ENCODE assay signal across 24 cellular contexts in the genomic region with DNA sequence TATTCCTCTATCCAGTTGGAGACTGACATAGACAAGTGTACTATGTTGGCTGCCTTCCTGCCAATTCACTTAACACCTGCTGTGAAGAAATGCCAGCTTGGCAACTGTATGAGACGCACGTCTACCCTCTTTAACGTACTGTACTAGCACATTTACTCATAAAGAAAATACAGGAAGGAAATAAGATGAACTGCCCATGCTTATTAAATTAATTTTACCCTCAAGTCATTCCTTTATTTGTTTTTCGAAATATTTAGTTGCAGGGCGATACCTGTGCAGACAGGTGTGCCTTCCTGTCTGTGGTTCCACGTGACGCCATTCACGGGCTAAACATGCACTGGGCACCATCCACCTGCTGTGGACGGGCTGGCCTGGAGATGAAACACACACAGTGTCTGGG. TPM values are rescaled to one million over a fixed set of nuclear protein-coding genes. Genes with fewer than 3 reads are reported as not detected.
DNase-seq lines count a peak whose midpoint lies in the region; ATAC-seq, FAIRE-seq and TF ChIP-seq lines count a peak whose summit lies in the region.
"Had no signal": no experiment of that assay in that cellular context is flagged by ENCODE, and none has a peak within 500 bp of the region (broad histone marks: within the 10 kb centered on the region; RNA-seq: fewer than 3 reads in every experiment).

No MANE protein-coding gene starts in this region.

- H3K4me1 Mint-ChIP-seq in endodermal cell (no peaks in the 10 kb centered on the region), T-helper 17 cell (no peaks in the 10 kb centered on the region)
- H3K4me1 Mint-ChIP-seq: activated naive CD4-positive, alpha-beta T cell treated with anti-CD3 and anti-CD28 coated beads, Interleukin-2, amount 50 U/mL, for 24 hours had no signal

- no peak overlapping the region for H3K4me3 Mint-ChIP-seq in endodermal cell
- H3K4me3 Mint-ChIP-seq in T-helper 17 cell, result no peak overlapping the region
- H3K4me3 Mint-ChIP-seq: activated naive CD4-positive, alpha-beta T cell treated with anti-CD3 and anti-CD28 coated beads, Interleukin-2, amount 50 U/mL, for 24 hours; activated T-cell treated with anti-CD3 and anti-CD28 coated beads, Interleukin-2, amount 50 U/mL, for 72 hours; nephron had no signal

- peaks cover 3% of the 10 kb centered on the region for H3K9me3 Mint-ChIP-seq in endodermal cell
- H3K9me3 Mint-ChIP-seq: activated naive CD4-positive, alpha-beta T cell treated with anti-CD3 and anti-CD28 coated beads, Interleukin-2, amount 50 U/mL, for 24 hours; activated T-cell treated with anti-CD3 and anti-CD28 coated beads, Interleukin-2, amount 50 U/mL, for 72 hours; nephron had no signal

- H3K27ac ChIP-seq in endodermal cell (ENCODE audit: low read depth, low read length), result no peak overlapping the region
- H3K27ac ChIP-seq: A549; ascending aorta; BLaER1 treated with 17β-estradiol and CSF1 and Interleukin-3, amounts not matched to agents 10 nM and 100 nM had no signal

- H3K27ac Mint-ChIP-seq in endodermal cell, result no peak overlapping the region
- H3K27ac Mint-ChIP-seq in T-helper 17 cell, result no peak overlapping the region
- H3K27ac Mint-ChIP-seq: activated naive CD4-positive, alpha-beta T cell treated with anti-CD3 and anti-CD28 coated beads, Interleukin-2, amount 50 U/mL, for 24 hours; activated T-cell treated with anti-CD3 and anti-CD28 coated beads, Interleukin-2, amount 50 U/mL, for 72 hours had no signal

- ATAC-seq in sciatic nerve (no peak), T-helper 17 cell (no peak)
- ATAC-seq: A549; activated T-cell treated with anti-CD3 and anti-CD28 coated beads, Interleukin-2, amount 50 U/mL, for 72 hours had no signal

- H3K4me1 ChIP-seq in endodermal cell (ENCODE audit: control insufficient read depth, insufficient read depth, low read length), result peaks cover 4% of the 10 kb centered on the region
- H3K4me1 ChIP-seq: A549, ascending aorta, HAP-1 had no signal

- 93 to 98% methylated on average over 6 to 9 of the region's 9 CpGs for WGBS in endodermal cell (ENCODE audit: insufficient coverage in 1 of 2, insufficient read length in 1 of 2), 2 experiments

- no peak for TF ChIP-seq POLR2A in H54 (IDR thresholded peaks at IDR 0.05; ENCODE audit: low read depth, low read length)

- peak; percentile 29 for DNase-seq in NCI-H2107 treated with DMSO at 0.1 percent for 48 hours (lab: John Stamatoyannopoulos, UW; ENCODE audit: unreplicated experiment)
- no peak for DNase-seq in NCI-H2107 (lab: John Stamatoyannopoulos, UW)
- DNase-seq in NCI-H2196 treated with DMSO at 0.1 percent for 48 hours (lab: John Stamatoyannopoulos, UW; ENCODE audit: unreplicated experiment), result peak; percentile 51
- DNase-seq in endodermal cell, result peak; percentile 2
- DNase-seq in sciatic nerve (ENCODE audit: low spot score), result peak; percentile 40
- DNase-seq in T-helper 17 cell, result no peak
- no peak for DNase-seq in H54 (ENCODE audit: insufficient read length, low spot score)
- no peak for DNase-seq in COLO668 (lab: John Stamatoyannopoulos, UW; ENCODE audit: unreplicated experiment)
- DNase-seq: activated CD8-positive, alpha-beta memory T cell treated with anti-CD3 and anti-CD28 coated beads for 24 hours; activated T-cell treated with anti-CD3 and anti-CD28 coated beads, Interleukin-2, amount 50 U/mL, for 72 hours; DMS153; Kasumi-1; NCI-H1436; NCI-H524 treated with DMSO at 0.1 percent for 48 hours; posterior cingulate gyrus; stimulated activated CD8-positive, alpha-beta memory T cell treated with anti-CD3 and anti-CD28 coated beads, Interleukin-4, amount 100 ng/mL, for 48 hours had no signal

- H3K36me3 Mint-ChIP-seq in endodermal cell (ENCODE audit: low read depth) (peaks cover 4% of the 10 kb centered on the region), T-helper 17 cell (ENCODE audit: low read depth) (peaks cover 2% of the 10 kb centered on the region)

- H3K36me3 ChIP-seq in endodermal cell (ENCODE audit: control insufficient read depth, insufficient read depth, low read length), result no peaks in the 10 kb centered on the region
- H3K36me3 ChIP-seq: ascending aorta; BLaER1 treated with 17β-estradiol and CSF1 and Interleukin-3, amounts not matched to agents 10 nM and 100 nM; HAP-1 had no signal

- H3K9ac ChIP-seq in endodermal cell (ENCODE audit: extremely low read depth, low read length, poor library complexity, severe bottlenecking), result no peak overlapping the region
- H3K9ac ChIP-seq: BLaER1 treated with 17β-estradiol and CSF1 and Interleukin-3, amounts not matched to agents 10 nM and 100 nM had no signal

- H3K4me3 ChIP-seq in endodermal cell (ENCODE audit: low read length), result no peak overlapping the region
- H3K4me3 ChIP-seq: A549; ascending aorta; BLaER1 treated with 17β-estradiol and CSF1 and Interleukin-3, amounts not matched to agents 10 nM and 100 nM; HAP-1 had no signal

- no peak for TF ChIP-seq CTCF in endodermal cell (conservative IDR thresholded peaks at IDR 0.05)

- H3K27me3 Mint-ChIP-seq in endodermal cell (ENCODE audit: insufficient read depth) (peaks cover 1% of the 10 kb centered on the region), T-helper 17 cell (peaks cover 6% of the 10 kb centered on the region)
- H3K27me3 Mint-ChIP-seq: activated naive CD4-positive, alpha-beta T cell treated with anti-CD3 and anti-CD28 coated beads, Interleukin-2, amount 50 U/mL, for 24 hours had no signal

- intact Hi-C loops in sciatic nerve (cut with DNase I), result no loop called here

- H3K9me3 ChIP-seq in endodermal cell (ENCODE audit: control insufficient read depth, low read length) (no peaks in the 10 kb centered on the region), T-helper 17 cell (ENCODE audit: control insufficient read depth, low read length, poor library complexity, severe bottlenecking) (no peaks in the 10 kb centered on the region)
- H3K9me3 ChIP-seq: ascending aorta, HAP-1 had no signal

- no peaks in the 10 kb centered on the region for H3K27me3 ChIP-seq in endodermal cell (ENCODE audit: control insufficient read depth, insufficient read depth, low read length, poor library complexity, severe bottlenecking)
- H3K27me3 ChIP-seq: ascending aorta; BLaER1 treated with 17β-estradiol and CSF1 and Interleukin-3, amounts not matched to agents 10 nM and 100 nM had no signal

- no peak for FAIRE-seq in H54 (lab: Jason Lieb, UNC)
- FAIRE-seq: A549, islet of Langerhans, urothelium cell line had no signal

RNA-seq across cellular contexts. Expression of gene PSMG4, which starts 52.0 kb away (rescaled TPM):
- total RNA-seq in endodermal cell, result 10 to 100 TPM; 16.0 to 21.5 TPM
- 18.5 TPM for polyA plus RNA-seq in endodermal cell (2013, experiment 1 of 2)
- polyA plus RNA-seq in endodermal cell (2013, experiment 2 of 2), result 18.2 TPM
- total RNA-seq in sciatic nerve, result 21.2 TPM
- 10 to 100 TPM; 11.9 to 15.6 TPM for total RNA-seq in T-helper 17 cell

Comparison
In these comparisons a context has a peak if more than half of its experiments do, and no peak if none do; other contexts are left out.
1. DNase-seq: peak in NCI-H2107 treated with DMSO at 0.1 percent for 48 hours (single experiment), NCI-H2196 treated with DMSO at 0.1 percent for 48 hours (single experiment), endodermal cell (single experiment) and sciatic nerve (single experiment); none in NCI-H2107 (single experiment), T-helper 17 cell (0 of 3), H54 (single experiment) and COLO668 (single experiment).